ENCODE assay signal across 8 cellular contexts in genomic region chr6:31396422-31397152, GRCh38.
DNase-seq lines count a peak whose midpoint lies in the region; ATAC-seq, FAIRE-seq and TF ChIP-seq lines count a peak whose summit lies in the region.

No MANE protein-coding gene starts in this region.

- FAIRE-seq in islet of Langerhans (lab: Jason Lieb, UNC), result peak; percentile 86

- peak; percentile 84 for TF ChIP-seq CTCF in WI38 (IDR thresholded peaks at IDR 0.05; ENCODE audit: low read depth, low read length)

- H3K4me3 ChIP-seq in WI38 (ENCODE audit: low read depth, low read length), result no peak overlapping the region

- ATAC-seq in HG03097 (IDR thresholded peaks at IDR 0.05; ENCODE audit: low FRiP score, unreplicated experiment), result no peak

- DNase-seq in AG08395 (ENCODE audit: low spot score), result peak; percentile 78
- peak; percentile 40 for DNase-seq in GM19238 (ENCODE audit: insufficient read length, low spot score)
- DNase-seq in NCI-H2171 (lab: John Stamatoyannopoulos, UW), result peak; percentile 50
- peak; percentile 30 to 81 for DNase-seq in T47D (ENCODE audit: low read depth in 1 of 2, low spot score in 1 of 2)
- DNase-seq in stimulated activated CD4-positive, alpha-beta T cell treated with anti-CD3 and anti-CD28 coated beads, Interleukin-1b, Interleukin-23, amount 100 ng/mL, for 1 hour (ENCODE audit: low read depth in 2 of 2), result peak; percentile 66 to 89

- in situ Hi-C loops in T47D (cut with HindIII; ENCODE audit: low pct_unique_long_range_greater_than_20kb, low sequenced_read_pairs), result no loop called here
